In genomic region chr10:14491814-14492213, GRCh38 we compare ENCODE assay signal across 16 cellular contexts.
"Had no signal": no experiment of that assay in that cellular context is flagged by ENCODE, and none has a peak within 500 bp of the region (broad histone marks: within the 10 kb centered on the region; RNA-seq: fewer than 3 reads in every experiment).

No MANE protein-coding gene starts in this region.

- ATAC-seq: activated CD8-positive, alpha-beta T cell treated with anti-CD3 and anti-CD28 coated beads for 36 hours; activated naive CD4-positive, alpha-beta T cell treated with anti-CD3 and anti-CD28 coated beads, Interleukin-2, amount 50 U/mL, for 72 hours; left lobe of liver; right lobe of liver had no signal

- H3K27me3 ChIP-seq: neural progenitor cell, ovary, right lobe of liver had no signal

- H3K4me2 ChIP-seq: hepatocyte, neural progenitor cell had no signal

- H2AFZ ChIP-seq: hepatocyte, neural progenitor cell had no signal

- H3K79me2 ChIP-seq: hepatocyte had no signal

- H3K27ac ChIP-seq: hepatocyte, neural progenitor cell, ovary, right lobe of liver, suprapubic skin, WERI-Rb-1 had no signal

- H3K9ac ChIP-seq: neural progenitor cell had no signal

- H3K9me3 ChIP-seq: ovary, right lobe of liver, suprapubic skin had no signal

- H3K4me1 ChIP-seq: neural progenitor cell, right lobe of liver had no signal

- H3K36me3 ChIP-seq: neural progenitor cell, ovary, right lobe of liver, suprapubic skin, WERI-Rb-1 had no signal

- H3K4me3 ChIP-seq: hepatocyte, neural progenitor cell, ovary, right lobe of liver, suprapubic skin had no signal

- DNase-seq: activated CD8-positive, alpha-beta T cell treated with anti-CD3 and anti-CD28 coated beads for 36 hours; activated effector memory CD4-positive, alpha-beta T cell treated with anti-CD3 and anti-CD28 coated beads, Interleukin-2, amount 50 U/mL, for 16 hours; activated T-cell treated with anti-CD3 and anti-CD28 coated beads, Interleukin-2, amount 50 U/mL, for 48 hours; central memory CD4-positive, alpha-beta T cell; cortex of kidney; effector memory CD4-positive, alpha-beta T cell; erythroblast; ovary; right lobe of liver; trophoblast cell; WERI-Rb-1 had no signal
